ENCODE assay signal across 23 cellular contexts in genomic region chr11:2393941-2394817, GRCh38. TPM values are rescaled to one million over a fixed set of nuclear protein-coding genes. Genes with fewer than 3 reads are reported as not detected.
DNase-seq lines count a peak whose midpoint lies in the region; ATAC-seq, FAIRE-seq and TF ChIP-seq lines count a peak whose summit lies in the region.
"Had no signal": no experiment of that assay in that cellular context is flagged by ENCODE, and none has a peak within 500 bp of the region (broad histone marks: within the 10 kb centered on the region; RNA-seq: fewer than 3 reads in every experiment).

No MANE protein-coding gene starts in this region.

- intact Hi-C loops in esophagus muscularis mucosa (cut with DNase I), result no loop called here

- H3K27ac ChIP-seq in RWPE1, result peak overlapping the region; percentile 99
- peak overlapping the region; percentile 98 to 100 (median 100) for H3K27ac ChIP-seq in esophagus muscularis mucosa (replicated peaks in 1 of 4)
- peak overlapping the region; percentile 94 for H3K27ac ChIP-seq in stomach smooth muscle (ENCODE audit: low read length)
- H3K27ac ChIP-seq: pancreas, suprapubic skin had no signal

- no peak for TF ChIP-seq CTCF in RWPE1 (conservative IDR thresholded peaks at IDR 0.05; ENCODE audit: low read depth)
- TF ChIP-seq CTCF in esophagus muscularis mucosa (IDR thresholded peaks at IDR 0.05), result no peak

- no peak for TF ChIP-seq EP300 in esophagus muscularis mucosa (IDR thresholded peaks at IDR 0.05)

- ATAC-seq in GM21367 (IDR thresholded peaks at IDR 0.05; ENCODE audit: unreplicated experiment), result no peak
- ATAC-seq: heart right ventricle, pancreas had no signal

- H3K9me3 ChIP-seq in esophagus muscularis mucosa, result no peaks in the 10 kb centered on the region
- no peaks in the 10 kb centered on the region for H3K9me3 ChIP-seq in stomach smooth muscle (ENCODE audit: control insufficient read depth in 2 of 2, low read length in 2 of 2)
- H3K9me3 ChIP-seq: BE2C, heart right ventricle, pancreas, suprapubic skin had no signal

- H3K4me1 ChIP-seq in esophagus muscularis mucosa (peaks cover 35 to 77% (median 65%) of the 10 kb centered on the region in 4 donors), stomach smooth muscle (ENCODE audit: control insufficient read depth, insufficient read depth, low read length) (peaks cover 54% of the 10 kb centered on the region)
- H3K4me1 ChIP-seq: BE2C had no signal

- WGBS in esophagus muscularis mucosa, result 79% methylated on average over 14 of the region's 34 CpGs

- no peaks in the 10 kb centered on the region for H3K27me3 ChIP-seq in esophagus muscularis mucosa
- no peaks in the 10 kb centered on the region for H3K27me3 ChIP-seq in stomach smooth muscle (ENCODE audit: control insufficient read depth in 1 of 2, insufficient read depth in 2 of 2, low read length in 2 of 2)
- H3K27me3 ChIP-seq: BE2C, heart right ventricle, pancreas, suprapubic skin had no signal

- DNase-seq in GM12891 (ENCODE audit: insufficient read length, low spot score) (no peak), RWPE1 (ENCODE audit: low spot score) (no peak), esophagus muscularis mucosa (ENCODE audit: extremely low spot score) (no peak), NCI-H345 (lab: John Stamatoyannopoulos, UW) (no peak), kidney glomerular epithelial cell (lab: John Stamatoyannopoulos, UW) (no peak)
- DNase-seq: BE2C; effector CD8-positive, alpha-beta T cell; GOT3; heart right ventricle; NCI-H2081; NCI-H524; Right ventricle myocardium superior; stimulated activated CD4-positive, alpha-beta T cell treated with anti-CD3 and anti-CD28 coated beads, Interleukin-4, amount 100 ng/mL, for 1 hour had no signal

- H3K4me3 ChIP-seq in esophagus muscularis mucosa, result no peak overlapping the region
- no peak overlapping the region for H3K4me3 ChIP-seq in stomach smooth muscle (ENCODE audit: low read length in 2 of 2)
- H3K4me3 ChIP-seq: heart right ventricle, lung, pancreas, suprapubic skin had no signal

- POLR2A ChIA-PET in RWPE1 (lab: Yijun Ruan, JAX; ENCODE audit: low non-redundant PET), result no interaction called here

- H3K36me3 ChIP-seq in esophagus muscularis mucosa (peaks cover 31 to 96% (median 84%) of the 10 kb centered on the region in 4 donors), stomach smooth muscle (ENCODE audit: control insufficient read depth in 2 of 2, insufficient read depth in 2 of 2, low read length in 2 of 2) (peaks cover 30 to 34% of the 10 kb centered on the region in 2 donors)
- H3K36me3 ChIP-seq: BE2C had no signal

- H3K9ac ChIP-seq in stomach smooth muscle (ENCODE audit: low read length in 2 of 2), result no peak overlapping the region

- TF ChIP-seq POLR2A in GM12891 (IDR thresholded peaks at IDR 0.05; ENCODE audit: low read depth, low read length), result no peak
- no peak for TF ChIP-seq POLR2A in esophagus muscularis mucosa (IDR thresholded peaks at IDR 0.05; ENCODE audit: low read depth)

- CTCF ChIA-PET in RWPE1 (lab: Yijun Ruan, JAX), result no interaction called here

- peak; percentile 66 for FAIRE-seq in GM12891 (lab: Jason Lieb, UNC)
- FAIRE-seq: G401.6, pancreas had no signal

TF ChIP-seq in GM12891, 5 proteins besides CTCF, POLR2A, EP300 and RAD21:
- TF ChIP-seq TAF1 (IDR thresholded peaks at IDR 0.05; ENCODE audit: low read depth, low read length) (no peak), PAX5 (IDR thresholded peaks at IDR 0.05; ENCODE audit: insufficient read depth, low read length, severe bottlenecking) (no peak), SPI1 (IDR thresholded peaks at IDR 0.05; ENCODE audit: low read depth, low read length) (no peak), POU2F2 (IDR thresholded peaks at IDR 0.05; ENCODE audit: low read depth, low read length) (no peak), POLR2AphosphoS5 (IDR thresholded peaks at IDR 0.05; ENCODE audit: low read depth, low read length) (no peak)
TF ChIP-seq in GM12891: peak in this region for 0.

RNA-seq across cellular contexts. Expression of gene TSSC4, which starts 6.4 kb away (rescaled TPM):
- 28.8 TPM for polyA plus RNA-seq in GM12891 (2012; ENCODE audit: low read depth, missing spikeins)
- 10 to 100 TPM; 46.9 to 76.9 (median 70.6) TPM for total RNA-seq in esophagus muscularis mucosa

RNA-seq across cellular contexts. Expression of gene CD81, which starts 17.1 kb away (rescaled TPM):
- 144 TPM for polyA plus RNA-seq in GM12891 (2012; ENCODE audit: low read depth, missing spikeins)
- 100 to 1,000 TPM; 498 to 652 (median 582) TPM for total RNA-seq in esophagus muscularis mucosa

RNA-seq across cellular contexts. Expression of gene TRPM5, which starts 50.1 kb away (rescaled TPM):
- polyA plus RNA-seq in GM12891 (2012; ENCODE audit: low read depth, missing spikeins), result not detected
- not detected for total RNA-seq in esophagus muscularis mucosa
- total RNA-seq: activated CD8-positive, alpha-beta memory T cell treated with anti-CD3 and anti-CD28 coated beads for 36 hours; cardiac septum; fibroblast of lung; heart right ventricle; Right ventricle myocardium superior; T-helper 1 cell treated with Interleukin-12 subunit alpha and Interleukin-12 subunit beta and Interleukin-4 antibody, amounts not matched to agents 30 ng/mL and 1 ng/mL, for 36 hours had no signal
- polyA plus RNA-seq: fibroblast of lung, heart right ventricle had no signal

RNA-seq across cellular contexts. Expression of gene KCNQ1, which starts 50.6 kb away (rescaled TPM):
- 0.46 TPM for polyA plus RNA-seq in GM12891 (2012; ENCODE audit: low read depth, missing spikeins)
- 1 to 10 TPM; 2.1 to 5.9 (median 4.3) TPM for total RNA-seq in esophagus muscularis mucosa
- total RNA-seq: fibroblast of lung had no signal
- polyA plus RNA-seq: fibroblast of lung had no signal
